ENCODE assay signal across 20 cellular contexts in genomic region chr22:27004434-27004833, GRCh38.
DNase-seq lines count a peak whose midpoint lies in the region; ATAC-seq, FAIRE-seq and TF ChIP-seq lines count a peak whose summit lies in the region.
"Had no signal": no experiment of that assay in that cellular context is flagged by ENCODE, and none has a peak within 500 bp of the region (broad histone marks: within the 10 kb centered on the region; RNA-seq: fewer than 3 reads in every experiment).

No MANE protein-coding gene starts in this region.

- H3K27ac ChIP-seq in K562 (ENCODE audit: extremely low read depth, low read depth, low read length), result no peak overlapping the region
- H3K27ac ChIP-seq: C4-2B, KMS-11 had no signal

- H3K27me3 Mint-ChIP-seq in HFFc6 (ENCODE audit: insufficient read depth), result peaks cover 11% of the 10 kb centered on the region; the same call in 1 of the 2 replicates

- H3K9me3 Mint-ChIP-seq in HFFc6, result no peaks in the 10 kb centered on the region
- H3K9me3 Mint-ChIP-seq: T-helper 1 cell treated with Interleukin-12 subunit alpha and Interleukin-12 subunit beta and Interleukin-4 antibody, amounts not matched to agents 30 μg/mL and 1 μg/mL, for 36 hours had no signal

- no peaks in the 10 kb centered on the region for H4K20me1 ChIP-seq in K562 (replicated peaks; ENCODE audit: control insufficient read depth, insufficient read depth, low read length)

- TF ChIP-seq POLR2A in K562 (conservative IDR thresholded peaks at IDR 0.05), result no peak

- H3K27me3 ChIP-seq in H7 (ENCODE audit: control insufficient read depth, insufficient read depth, low read length) (no peaks in the 10 kb centered on the region), K562 (ENCODE audit: control insufficient read depth in 2 of 2, insufficient read depth in 2 of 2, low read length in 2 of 2) (no peaks in the 10 kb centered on the region), BE2C (no peaks in the 10 kb centered on the region)

- H3K4me3 Mint-ChIP-seq in HFFc6, result no peak overlapping the region
- H3K4me3 Mint-ChIP-seq: T-helper 1 cell treated with Interleukin-12 subunit alpha and Interleukin-12 subunit beta and Interleukin-4 antibody, amounts not matched to agents 30 μg/mL and 1 μg/mL, for 36 hours had no signal

- H2AFZ ChIP-seq in K562 (ENCODE audit: low read depth, low read length), result no peak overlapping the region

- H3K4me3 ChIP-seq in H7 (ENCODE audit: insufficient read depth, low read depth, low read length) (no peak overlapping the region), K562 (no peak overlapping the region), BE2C (ENCODE audit: low read depth, low read length) (no peak overlapping the region)

- no peak overlapping the region for H3K27ac Mint-ChIP-seq in HFFc6
- H3K27ac Mint-ChIP-seq: T-helper 1 cell treated with Interleukin-12 subunit alpha and Interleukin-12 subunit beta and Interleukin-4 antibody, amounts not matched to agents 30 μg/mL and 1 μg/mL, for 36 hours had no signal

- H3K79me2 ChIP-seq in K562 (ENCODE audit: control insufficient read depth, insufficient read depth, low read length), result no peaks in the 10 kb centered on the region

- POLR2A ChIA-PET in K562 (lab: Yijun Ruan, JAX), result interaction anchor here (0.6 kb wide), 1 partner anchor 27 kb away, joined by 3 read pairs; no protein-coding TSS in a partner anchor

- TF ChIP-seq RAD21 in K562 (CRISPR knock-in tag; conservative IDR thresholded peaks at IDR 0.05 in 1 of 2, IDR thresholded peaks at IDR 0.05 in 1 of 2), result no peak

- no peak for FAIRE-seq in K562 (lab: Jason Lieb, UNC)
- FAIRE-seq: D721Med had no signal

- no peak overlapping the region for H3K9ac ChIP-seq in K562 (ENCODE audit: insufficient read depth in 1 of 2, low read depth in 2 of 2, low read length in 2 of 2)
- H3K9ac ChIP-seq: KMS-11 had no signal

- ATAC-seq in K562, result no peak
- ATAC-seq: HCT116, PC-3 had no signal

- no peak for TF ChIP-seq EP300 in K562 (IDR thresholded peaks at IDR 0.05; ENCODE audit: low read length)

- DNase-seq in H7 (peak; percentile 61), NCI-H1048 (lab: John Stamatoyannopoulos, UW) (peak; percentile 40), K562 (ENCODE audit: extremely low read depth in 1 of 4, low spot score in 3 of 4) (peak; percentile 1 to 33 (median 15)), iPS-NIHi11 (ENCODE audit: low spot score) (peak; percentile 77), HFFc6 (no peak), T-helper 9 cell (no peak), BE2C (no peak)
- DNase-seq in stimulated activated CD4-positive, alpha-beta T cell treated with anti-CD3 and anti-CD28 coated beads, Interleukin-2, amount 100 ng/mL, for 24 hours, result no peak
- DNase-seq: DMS79, NCI-H1092, NCI-H1436 treated with DMSO at 0.1 percent for 48 hours, NCI-H2029, PC-3, RPMI8226, SIG-M5 had no signal

- H3K4me1 Mint-ChIP-seq in HFFc6 (ENCODE audit: low read depth), result no peaks in the 10 kb centered on the region

- intact Hi-C loops in K562 (cut with micrococcal nuclease), result no loop called here

- CTCF ChIA-PET in K562 (lab: Yijun Ruan, JAX; ENCODE audit: low intra/inter-chr PET ratio), result no interaction called here

- in situ Hi-C loops in K562 (cut with MboI), result no loop called here

- H3K36me3 Mint-ChIP-seq in HFFc6 (ENCODE audit: low read depth), result no peaks in the 10 kb centered on the region

- no peak for TF ChIP-seq CTCF in K562 (IDR thresholded peaks at IDR 0.05 in 2 of 3, conservative IDR thresholded peaks at IDR 0.05 in 1 of 3; ENCODE audit: insufficient read depth in 2 of 3, low read depth in 1 of 3, low read length in 3 of 3)
- no peak for TF ChIP-seq CTCF in HFFc6 (IDR thresholded peaks at IDR 0.05)
- no peak for TF ChIP-seq CTCF in BE2C (IDR thresholded peaks at IDR 0.05; ENCODE audit: low read depth, low read length)

- no TSS peak for BruUV-seq in K562 (replicated peaks; lab: Mats Ljungman, UMichigan)

- H3K9me3 ChIP-seq in K562 (replicated peaks; ENCODE audit: control insufficient read depth, insufficient read depth, low read depth, low read length) (no peaks in the 10 kb centered on the region), BE2C (no peaks in the 10 kb centered on the region)

- WGBS in K562 (ENCODE audit: insufficient coverage, low coverage, missing lambda C conversion rate), result 0% methylated on average over 1 of the region's 1 CpG

- H3K9me1 ChIP-seq in K562 (ENCODE audit: control insufficient read depth, insufficient read depth, low read length), result no peaks in the 10 kb centered on the region

- no peak overlapping the region for H3K4me2 ChIP-seq in K562 (ENCODE audit: insufficient read depth, low read length)
- H3K4me2 ChIP-seq: KMS-11 had no signal

- H3K4me1 ChIP-seq in K562 (replicated peaks in 1 of 2; ENCODE audit: control insufficient read depth in 2 of 2, insufficient read depth in 2 of 2, low read length in 2 of 2) (no peaks in the 10 kb centered on the region), BE2C (no peaks in the 10 kb centered on the region)

- H3K36me3 ChIP-seq in H7 (replicated peaks; ENCODE audit: control insufficient read depth, insufficient read depth, low read length), result no peaks in the 10 kb centered on the region
- H3K36me3 ChIP-seq in K562 (ENCODE audit: control insufficient read depth, insufficient read depth, low read length), result no peaks in the 10 kb centered on the region
- no peaks in the 10 kb centered on the region for H3K36me3 ChIP-seq in BE2C

TF ChIP-seq in K562, 482 proteins besides CTCF, POLR2A, EP300 and RAD21 (continues in another document):
- TF ChIP-seq SIN3B (IDR thresholded peaks at IDR 0.05; ENCODE audit: low read depth) (no peak), PHF20 (IDR thresholded peaks at IDR 0.05; ENCODE audit: partially characterized antibody) (no peak), ZNF507 (tag; conservative IDR thresholded peaks at IDR 0.05) (no peak), CGGBP1 (CRISPR knock-in tag; IDR thresholded peaks at IDR 0.05) (no peak), RBM22 (IDR thresholded peaks at IDR 0.05; ENCODE audit: low read depth, low read length, poor library complexity, severe bottlenecking) (no peak), TFE3 (CRISPR knock-in tag; IDR thresholded peaks at IDR 0.05) (peak; percentile 81), HINFP (tag; conservative IDR thresholded peaks at IDR 0.05; ENCODE audit: low read depth) (no peak), USF2 (CRISPR knock-in tag; IDR thresholded peaks at IDR 0.05) (peak; percentile 48), ATF2 (CRISPR knock-in tag; IDR thresholded peaks at IDR 0.05) (no peak), RAD51 (IDR thresholded peaks at IDR 0.05; ENCODE audit: borderline replicate concordance, low read depth) (peak; percentile 73), PREB (CRISPR knock-in tag; IDR thresholded peaks at IDR 0.05) (no peak)

Comparison
In these comparisons a context has a peak if more than half of its experiments do, and no peak if none do; other contexts are left out.
1. DNase-seq: peak in H7 (single experiment), NCI-H1048 (single experiment), K562 (4 of 4) and iPS-NIHi11 (single experiment); none in HFFc6 (single experiment), T-helper 9 cell (single experiment), stimulated activated CD4-positive, alpha-beta T cell treated with anti-CD3 and anti-CD28 coated beads, Interleukin-2, amount 100 ng/mL, for 24 hours (0 of 2) and BE2C (single experiment).